In the genomic region with DNA sequence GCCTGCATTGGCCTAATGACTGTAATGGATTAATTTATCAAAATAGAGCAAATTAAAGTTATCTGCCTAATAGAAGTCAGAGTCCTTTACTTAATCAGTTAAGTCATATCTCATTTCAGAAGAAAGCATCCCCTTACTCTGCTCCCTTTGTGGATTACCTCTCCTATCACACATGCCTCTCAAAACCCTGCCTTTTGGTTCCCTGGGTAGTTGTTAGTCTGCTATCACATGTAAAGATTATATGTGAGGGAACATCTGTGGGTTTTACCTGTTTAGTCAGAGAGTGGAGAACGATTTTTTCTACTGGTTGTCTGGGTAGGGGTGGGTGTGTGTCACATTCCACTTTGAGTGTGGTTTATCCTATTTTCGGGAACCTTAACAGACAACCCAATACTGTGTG, we compare ENCODE assay signal across 12 cellular contexts. TPM values are rescaled to one million over a fixed set of nuclear protein-coding genes. Genes with fewer than 3 reads are reported as not detected.
A peak's percentile ranks its signal among the peaks of the same experiment; 100 is the strongest.
DNase-seq lines count a peak whose midpoint lies in the region; ATAC-seq, FAIRE-seq and TF ChIP-seq lines count a peak whose summit lies in the region.
"Had no signal": no experiment of that assay in that cellular context is flagged by ENCODE, and none has a peak within 500 bp of the region (broad histone marks: within the 10 kb centered on the region; RNA-seq: fewer than 3 reads in every experiment).

No MANE protein-coding gene starts in this region.

- peak overlapping the region; percentile 61 for H3K4me2 ChIP-seq in GM12878 (ENCODE audit: control insufficient read depth, insufficient read depth)

- peaks cover 36% of the 10 kb centered on the region for H3K4me1 ChIP-seq in GM12878 (ENCODE audit: control insufficient read depth, insufficient read depth, low read length)
- peaks cover 40% of the 10 kb centered on the region for H3K4me1 ChIP-seq in left ventricle myocardium inferior

- no peaks in the 10 kb centered on the region for H3K27me3 ChIP-seq in GM12878 (replicated peaks in 1 of 2; ENCODE audit: control insufficient read depth in 2 of 2, insufficient read depth in 2 of 2, low read length in 1 of 2)
- H3K27me3 ChIP-seq in left ventricle myocardium inferior (ENCODE audit: low read depth) = no peaks in the 10 kb centered on the region

- POLR2A ChIA-PET in GM12878 (lab: Charles Lee) = interaction anchor here (1.2 to 2.0 kb wide), 2 partner anchors 12 to 15 kb away, joined by 3 to 5 read pairs; no protein-coding TSS in a partner anchor

- no peak for TF ChIP-seq CTCF in GM12878 (IDR thresholded peaks at IDR 0.05 in 2 of 3, conservative IDR thresholded peaks at IDR 0.05 in 1 of 3; ENCODE audit: control insufficient read depth in 2 of 3, extremely low read depth in 1 of 3, insufficient read depth in 1 of 3, low read depth in 3 of 3, low read length in 3 of 3)
- no peak for TF ChIP-seq CTCF in left ventricle myocardium inferior (IDR thresholded peaks at IDR 0.05; ENCODE audit: borderline replicate concordance)

- SMC1A ChIA-PET in GM12878 (lab: Charles Lee; ENCODE audit: uncharacterized antibody, unreplicated experiment) = interaction anchor here (0.6 to 4.6 kb wide), 12 partner anchors 10 to 497 kb away, joined by 3 to 23 read pairs (median 4); no protein-coding TSS in a partner anchor

- H3K27ac ChIP-seq in GM12878 (ENCODE audit: control insufficient read depth, insufficient read depth) = peak overlapping the region; percentile 41
- no peak overlapping the region for H3K27ac ChIP-seq in left ventricle myocardium inferior (replicated peaks)
- H3K27ac ChIP-seq: thoracic aorta had no signal

- H3K36me3 ChIP-seq in GM12878 (ENCODE audit: control insufficient read depth in 2 of 2, insufficient read depth in 2 of 2, low read length in 1 of 2) (no peaks in the 10 kb centered on the region), left ventricle myocardium inferior (no peaks in the 10 kb centered on the region)
- H3K36me3 ChIP-seq: thoracic aorta had no signal

- peaks cover 5% of the 10 kb centered on the region for H3K9me3 ChIP-seq in GM12878 (replicated peaks; ENCODE audit: control insufficient read depth, insufficient read depth, low read length)
- peaks cover 20% of the 10 kb centered on the region for H3K9me3 ChIP-seq in left ventricle myocardium inferior (replicated peaks)
- H3K9me3 ChIP-seq: thoracic aorta had no signal

- TF ChIP-seq EP300 in GM12878 (IDR thresholded peaks at IDR 0.05; ENCODE audit: borderline replicate concordance in 1 of 2, control insufficient read depth in 1 of 2, low read depth in 2 of 2, low read length in 2 of 2) = no peak

- in situ Hi-C loops in GM12878 (cut with MboI) = no loop called here

- H3K9ac ChIP-seq in GM12878 (ENCODE audit: control insufficient read depth, insufficient read depth, low read length) = no peak overlapping the region

- RAD21 ChIA-PET in GM12878 (lab: Charles Lee; ENCODE audit: unreplicated experiment) = interaction anchor here (1.0 to 4.3 kb wide), 2 partner anchors 13 to 34 kb away, joined by 3 to 29 read pairs; no protein-coding TSS in a partner anchor

- 48% methylated on average over 2 of the region's 2 CpGs for WGBS in GM12878 (ENCODE audit: insufficient coverage, insufficient replicate concordance, low lambda C conversion rate, missing lambda C conversion rate)

- no peak for TF ChIP-seq RAD21 in GM12878 (IDR thresholded peaks at IDR 0.05; ENCODE audit: insufficient read depth, low read depth, low read length)

- intact Hi-C loops in GM12878 (cut with micrococcal nuclease; ENCODE audit: unreplicated experiment) (loop anchor here (5.0 kb wide), 1 partner anchor 588 kb away; a partner anchor contains a TSS), left ventricle myocardium inferior (cut with micrococcal nuclease) (no loop called here)

- CTCF ChIA-PET in GM12878 (lab: Yijun Ruan, JAX) = interaction anchor here (0.7 to 1.6 kb wide), 2 partner anchors 13 to 21 kb away, joined by 3 read pairs; no protein-coding TSS in a partner anchor

- TF ChIP-seq POLR2A in GM12878 (IDR thresholded peaks at IDR 0.05; ENCODE audit: low read depth, low read length) = no peak

- ATAC-seq in GM18519 (IDR thresholded peaks at IDR 0.05; ENCODE audit: low FRiP score, unreplicated experiment) (peak; percentile 26), GM21528 (IDR thresholded peaks at IDR 0.05; ENCODE audit: low FRiP score, unreplicated experiment) (peak; percentile 52), HG03135 (IDR thresholded peaks at IDR 0.05; ENCODE audit: unreplicated experiment) (peak; percentile 48), GM12878 (peak; percentile 70)

- peaks cover 64% of the 10 kb centered on the region for H3K79me2 ChIP-seq in GM12878 (ENCODE audit: control insufficient read depth, insufficient read depth, low read length)

- no peaks in the 10 kb centered on the region for H4K20me1 ChIP-seq in GM12878 (ENCODE audit: control insufficient read depth, insufficient read depth)

- FAIRE-seq in GM12878 (lab: Jason Lieb, UNC) = no peak
- no peak for FAIRE-seq in GM19239 (lab: Jason Lieb, UNC)

- DNase-seq in GM12878 (ENCODE audit: low read depth, low spot score) = no peak
- DNase-seq in activated CD4-positive, alpha-beta T cell treated with anti-CD3 and anti-CD28 coated beads, Interleukin-2, amount 50 U/mL, for 48 hours = no peak
- no peak for DNase-seq in GM19239 (ENCODE audit: insufficient read length, low spot score)
- no peak for DNase-seq in left ventricle myocardium inferior
- DNase-seq in RPMI8226 = no peak
- DNase-seq: activated CD4-positive, CD25-positive, alpha-beta regulatory T cell; C1 segment of cervical spinal cord; NCI-H2107 had no signal

- H3K4me3 ChIP-seq in GM12878 = no peak overlapping the region
- H3K4me3 ChIP-seq in left ventricle myocardium inferior = no peak overlapping the region
- H3K4me3 ChIP-seq: thoracic aorta had no signal

- BruUV-seq in GM12878 (replicated peaks; lab: Mats Ljungman, UMichigan) = no TSS peak

- H2AFZ ChIP-seq in GM12878 (ENCODE audit: control insufficient read depth, low read depth, low read length) = no peak overlapping the region; the same call in 1 of the 2 replicates

TF ChIP-seq in GM12878, 131 proteins besides CTCF, POLR2A, EP300 and RAD21:
- no peak for TF ChIP-seq RUNX3 (IDR thresholded peaks at IDR 0.05; ENCODE audit: low read length)
- TF ChIP-seq NBN (IDR thresholded peaks at IDR 0.05) = no peak
- TF ChIP-seq MEF2B (IDR thresholded peaks at IDR 0.05; ENCODE audit: partially characterized antibody, poor library complexity, severe bottlenecking) = peak; percentile 0

RNA-seq across cellular contexts. Expression of a gene that starts 16.4 kb away (rescaled TPM):
- total RNA-seq in GM12878 (2013; cell fraction: nucleolus; rRNA removed) = 90.4 and 98.5 TPM in 2 replicates
- total RNA-seq in GM12878 (2014; rRNA removed) (29.4 and 46.4 TPM in 2 replicates), GM12878 (2014; rRNA removed; fragmentation: Illumina TruSeq; extraction: Trizol) (27.4 and 35.9 TPM in 2 replicates), GM12878 (2021) (38.2 and 41.5 TPM in 2 replicates), left ventricle myocardium inferior (47.2 TPM)
- 14.1 TPM for polyA plus RNA-seq in GM12878 (2011; ENCODE audit: low read depth)
- polyA plus RNA-seq in GM12878 (2011; rRNA removed) (71.0 and 111 TPM in 2 replicates), GM12878 (2014; fragmentation: Illumina TruSeq; extraction: Trizol) (29.6 and 33.4 TPM in 2 replicates), GM12878 (2014; fragmentation: Nextera tagmentation; extraction: Ambion mirVana) (10 to 100 TPM in 1 of 2 experiments, 1 to 10 TPM in 1; 8.7 to 15.0 TPM), GM12878 (2014; rRNA removed) (29.5 and 37.0 TPM in 2 replicates), GM12878 (2016; fragmentation: Nextera tagmentation; extraction: Ambion mirVana) (10 to 100 TPM; 59.9 TPM)
- polyA plus RNA-seq in GM12878 (2011; cell fraction: cytosol; rRNA removed) = 46.5 and 59.9 TPM in 2 replicates
- polyA plus RNA-seq in GM12878 (2011; cell fraction: nucleus; rRNA removed) = 23.5 and 28.8 TPM in 2 replicates
- polyA plus RNA-seq in GM12878 (2012) = 27.7 and 28.2 TPM in 2 replicates
- polyA minus RNA-seq in GM12878 (2011; rRNA and poly(A)+ RNA removed) = 25.9 and 27.7 TPM in 2 replicates
- polyA minus RNA-seq in GM12878 (2011; cell fraction: cytosol; rRNA and poly(A)+ RNA removed) = 13.6 and 34.9 TPM in 2 replicates
- 27.9 and 47.6 TPM in 2 replicates for polyA minus RNA-seq in GM12878 (2011; cell fraction: nucleus; rRNA and poly(A)+ RNA removed)
